In the genomic region with DNA sequence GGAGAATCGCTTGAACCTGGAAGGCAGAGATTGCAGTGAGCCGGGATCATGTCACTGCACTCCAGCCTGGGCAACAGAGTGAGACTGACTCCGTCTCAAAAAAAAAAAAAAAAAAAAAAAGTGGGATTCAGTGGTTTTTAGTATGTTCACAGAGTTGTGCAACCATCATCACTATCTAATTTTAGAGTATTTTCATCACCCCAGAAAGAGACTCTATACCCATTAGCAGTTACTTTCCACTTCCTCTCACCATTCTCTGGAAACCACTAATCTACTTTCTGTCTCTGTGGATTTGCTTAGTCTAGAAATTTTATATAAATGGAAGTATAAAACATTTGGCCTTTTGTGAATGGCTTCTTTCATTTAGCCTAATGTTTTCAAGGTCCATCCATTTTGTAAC, we compare ENCODE assay signal across 1 cellular context.
TF ChIP-seq lines count a peak whose summit lies in the region.

No MANE protein-coding gene starts in this region.

TF ChIP-seq in K562, 482 proteins besides CTCF, POLR2A, EP300 and RAD21 (continued from another document):
- TF ChIP-seq MGA (IDR thresholded peaks at IDR 0.05) = no peak
- TF ChIP-seq THRB (CRISPR knock-in tag; conservative IDR thresholded peaks at IDR 0.05) = no peak
- TF ChIP-seq, protein P1, sequence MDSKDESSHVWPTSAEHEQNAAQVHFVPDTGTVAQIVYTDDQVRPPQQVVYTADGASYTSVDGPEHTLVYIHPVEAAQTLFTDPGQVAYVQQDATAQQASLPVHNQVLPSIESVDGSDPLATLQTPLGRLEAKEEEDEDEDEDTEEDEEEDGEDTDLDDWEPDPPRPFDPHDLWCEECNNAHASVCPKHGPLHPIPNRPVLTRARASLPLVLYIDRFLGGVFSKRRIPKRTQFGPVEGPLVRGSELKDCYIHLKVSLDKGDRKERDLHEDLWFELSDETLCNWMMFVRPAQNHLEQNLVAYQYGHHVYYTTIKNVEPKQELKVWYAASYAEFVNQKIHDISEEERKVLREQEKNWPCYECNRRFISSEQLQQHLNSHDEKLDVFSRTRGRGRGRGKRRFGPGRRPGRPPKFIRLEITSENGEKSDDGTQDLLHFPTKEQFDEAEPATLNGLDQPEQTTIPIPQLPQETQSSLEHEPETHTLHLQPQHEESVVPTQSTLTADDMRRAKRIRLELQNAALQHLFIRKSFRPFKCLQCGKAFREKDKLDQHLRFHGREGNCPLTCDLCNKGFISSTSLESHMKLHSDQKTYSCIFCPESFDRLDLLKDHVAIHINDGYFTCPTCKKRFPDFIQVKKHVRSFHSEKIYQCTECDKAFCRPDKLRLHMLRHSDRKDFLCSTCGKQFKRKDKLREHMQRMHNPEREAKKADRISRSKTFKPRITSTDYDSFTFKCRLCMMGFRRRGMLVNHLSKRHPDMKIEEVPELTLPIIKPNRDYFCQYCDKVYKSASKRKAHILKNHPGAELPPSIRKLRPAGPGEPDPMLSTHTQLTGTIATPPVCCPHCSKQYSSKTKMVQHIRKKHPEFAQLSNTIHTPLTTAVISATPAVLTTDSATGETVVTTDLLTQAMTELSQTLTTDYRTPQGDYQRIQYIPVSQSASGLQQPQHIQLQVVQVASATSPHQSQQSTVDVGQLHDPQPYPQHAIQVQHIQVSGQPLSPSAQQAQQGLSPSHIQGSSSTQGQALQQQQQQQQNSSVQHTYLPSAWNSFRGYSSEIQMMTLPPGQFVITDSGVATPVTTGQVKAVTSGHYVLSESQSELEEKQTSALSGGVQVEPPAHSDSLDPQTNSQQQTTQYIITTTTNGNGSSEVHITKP (IDR thresholded peaks at IDR 0.05; ENCODE audit: partially characterized antibody) = no peak
